In the genomic region with DNA sequence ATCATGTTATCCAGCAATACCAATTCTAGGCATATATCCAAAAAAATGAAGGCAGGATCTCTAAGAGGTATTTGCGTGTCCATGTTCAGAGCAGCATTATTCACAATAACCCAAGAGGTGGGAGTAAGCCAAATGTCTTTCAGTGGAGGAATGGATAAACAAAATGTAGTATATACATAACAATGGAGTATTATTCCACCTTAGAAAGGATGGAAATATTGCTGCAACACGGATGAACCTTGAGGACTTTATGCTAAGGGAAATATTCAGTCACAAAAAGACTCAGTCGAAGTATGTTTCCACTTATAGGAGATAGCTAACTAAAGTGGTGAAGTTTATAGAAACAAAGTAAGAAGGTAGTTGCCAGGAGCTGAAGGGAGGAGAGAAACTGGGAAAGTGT, we compare ENCODE assay signal across 1 cellular context.
TF ChIP-seq lines count a peak whose summit lies in the region.

No MANE protein-coding gene starts in this region.

TF ChIP-seq in WTC11, 78 proteins besides CTCF, POLR2A, EP300 and RAD21 (continued from another document):
- TF ChIP-seq, protein P1, sequence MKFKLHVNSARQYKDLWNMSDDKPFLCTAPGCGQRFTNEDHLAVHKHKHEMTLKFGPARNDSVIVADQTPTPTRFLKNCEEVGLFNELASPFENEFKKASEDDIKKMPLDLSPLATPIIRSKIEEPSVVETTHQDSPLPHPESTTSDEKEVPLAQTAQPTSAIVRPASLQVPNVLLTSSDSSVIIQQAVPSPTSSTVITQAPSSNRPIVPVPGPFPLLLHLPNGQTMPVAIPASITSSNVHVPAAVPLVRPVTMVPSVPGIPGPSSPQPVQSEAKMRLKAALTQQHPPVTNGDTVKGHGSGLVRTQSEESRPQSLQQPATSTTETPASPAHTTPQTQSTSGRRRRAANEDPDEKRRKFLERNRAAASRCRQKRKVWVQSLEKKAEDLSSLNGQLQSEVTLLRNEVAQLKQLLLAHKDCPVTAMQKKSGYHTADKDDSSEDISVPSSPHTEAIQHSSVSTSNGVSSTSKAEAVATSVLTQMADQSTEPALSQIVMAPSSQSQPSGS (CRISPR knock-in tag; IDR thresholded peaks at IDR 0.05; ENCODE audit: borderline replicate concordance, low read depth) = no peak
- TF ChIP-seq CREM (CRISPR knock-in tag; IDR thresholded peaks at IDR 0.05) = no peak
- no peak for TF ChIP-seq ZBTB21 (CRISPR knock-in tag; IDR thresholded peaks at IDR 0.05; ENCODE audit: borderline replicate concordance)
- TF ChIP-seq ZNF219 (CRISPR knock-in tag; IDR thresholded peaks at IDR 0.05; ENCODE audit: borderline replicate concordance) = no peak
- TF ChIP-seq, protein P2, sequence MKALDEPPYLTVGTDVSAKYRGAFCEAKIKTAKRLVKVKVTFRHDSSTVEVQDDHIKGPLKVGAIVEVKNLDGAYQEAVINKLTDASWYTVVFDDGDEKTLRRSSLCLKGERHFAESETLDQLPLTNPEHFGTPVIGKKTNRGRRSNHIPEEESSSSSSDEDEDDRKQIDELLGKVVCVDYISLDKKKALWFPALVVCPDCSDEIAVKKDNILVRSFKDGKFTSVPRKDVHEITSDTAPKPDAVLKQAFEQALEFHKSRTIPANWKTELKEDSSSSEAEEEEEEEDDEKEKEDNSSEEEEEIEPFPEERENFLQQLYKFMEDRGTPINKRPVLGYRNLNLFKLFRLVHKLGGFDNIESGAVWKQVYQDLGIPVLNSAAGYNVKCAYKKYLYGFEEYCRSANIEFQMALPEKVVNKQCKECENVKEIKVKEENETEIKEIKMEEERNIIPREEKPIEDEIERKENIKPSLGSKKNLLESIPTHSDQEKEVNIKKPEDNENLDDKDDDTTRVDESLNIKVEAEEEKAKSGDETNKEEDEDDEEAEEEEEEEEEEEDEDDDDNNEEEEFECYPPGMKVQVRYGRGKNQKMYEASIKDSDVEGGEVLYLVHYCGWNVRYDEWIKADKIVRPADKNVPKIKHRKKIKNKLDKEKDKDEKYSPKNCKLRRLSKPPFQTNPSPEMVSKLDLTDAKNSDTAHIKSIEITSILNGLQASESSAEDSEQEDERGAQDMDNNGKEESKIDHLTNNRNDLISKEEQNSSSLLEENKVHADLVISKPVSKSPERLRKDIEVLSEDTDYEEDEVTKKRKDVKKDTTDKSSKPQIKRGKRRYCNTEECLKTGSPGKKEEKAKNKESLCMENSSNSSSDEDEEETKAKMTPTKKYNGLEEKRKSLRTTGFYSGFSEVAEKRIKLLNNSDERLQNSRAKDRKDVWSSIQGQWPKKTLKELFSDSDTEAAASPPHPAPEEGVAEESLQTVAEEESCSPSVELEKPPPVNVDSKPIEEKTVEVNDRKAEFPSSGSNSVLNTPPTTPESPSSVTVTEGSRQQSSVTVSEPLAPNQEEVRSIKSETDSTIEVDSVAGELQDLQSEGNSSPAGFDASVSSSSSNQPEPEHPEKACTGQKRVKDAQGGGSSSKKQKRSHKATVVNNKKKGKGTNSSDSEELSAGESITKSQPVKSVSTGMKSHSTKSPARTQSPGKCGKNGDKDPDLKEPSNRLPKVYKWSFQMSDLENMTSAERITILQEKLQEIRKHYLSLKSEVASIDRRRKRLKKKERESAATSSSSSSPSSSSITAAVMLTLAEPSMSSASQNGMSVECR (CRISPR knock-in tag; IDR thresholded peaks at IDR 0.05; ENCODE audit: borderline replicate concordance) = no peak
